ENCODE assay signal across 1 cellular context in the genomic region with DNA sequence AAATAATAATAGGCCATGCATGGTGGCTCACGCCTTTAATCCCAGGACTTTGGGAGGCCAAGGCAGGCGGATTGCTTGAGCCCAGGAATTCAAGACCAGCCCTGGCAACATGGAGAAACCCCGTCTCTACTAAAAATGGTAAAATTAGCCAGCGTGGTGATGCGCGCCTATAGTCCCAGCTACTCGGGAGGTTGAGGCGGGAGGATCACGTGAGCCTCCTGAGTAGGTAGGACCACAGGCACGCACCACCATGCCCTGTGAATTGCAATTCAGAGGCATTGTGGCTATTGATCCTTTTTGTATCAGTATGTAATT.
A peak's percentile ranks its signal among the peaks of the same experiment; 100 is the strongest.
TF ChIP-seq lines count a peak whose summit lies in the region.

No MANE protein-coding gene starts in this region.

TF ChIP-seq in GM12878, 131 proteins besides CTCF, POLR2A, EP300 and RAD21 (continues in another document):
- TF ChIP-seq BHLHE40 (IDR thresholded peaks at IDR 0.05; ENCODE audit: borderline replicate concordance in 1 of 2, low read depth in 2 of 2, low read length in 1 of 2), result peak; percentile 78 to 91
- peak; percentile 61 for TF ChIP-seq POLR2AphosphoS5 (IDR thresholded peaks at IDR 0.05; ENCODE audit: low read length)
- no peak for TF ChIP-seq NR2C2 (IDR thresholded peaks at IDR 0.05; ENCODE audit: borderline replicate concordance, control insufficient read depth, insufficient read length, low read depth)
- TF ChIP-seq, protein P1, sequence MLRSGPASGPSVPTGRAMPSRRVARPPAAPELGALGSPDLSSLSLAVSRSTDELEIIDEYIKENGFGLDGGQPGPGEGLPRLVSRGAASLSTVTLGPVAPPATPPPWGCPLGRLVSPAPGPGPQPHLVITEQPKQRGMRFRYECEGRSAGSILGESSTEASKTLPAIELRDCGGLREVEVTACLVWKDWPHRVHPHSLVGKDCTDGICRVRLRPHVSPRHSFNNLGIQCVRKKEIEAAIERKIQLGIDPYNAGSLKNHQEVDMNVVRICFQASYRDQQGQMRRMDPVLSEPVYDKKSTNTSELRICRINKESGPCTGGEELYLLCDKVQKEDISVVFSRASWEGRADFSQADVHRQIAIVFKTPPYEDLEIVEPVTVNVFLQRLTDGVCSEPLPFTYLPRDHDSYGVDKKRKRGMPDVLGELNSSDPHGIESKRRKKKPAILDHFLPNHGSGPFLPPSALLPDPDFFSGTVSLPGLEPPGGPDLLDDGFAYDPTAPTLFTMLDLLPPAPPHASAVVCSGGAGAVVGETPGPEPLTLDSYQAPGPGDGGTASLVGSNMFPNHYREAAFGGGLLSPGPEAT (IDR thresholded peaks at IDR 0.05; ENCODE audit: low read depth), result 0 out of 2 replicates have a peak, but pooled peaks have one; percentile 21
- no peak for TF ChIP-seq RUNX3 (IDR thresholded peaks at IDR 0.05; ENCODE audit: low read length)
- TF ChIP-seq, protein P2, sequence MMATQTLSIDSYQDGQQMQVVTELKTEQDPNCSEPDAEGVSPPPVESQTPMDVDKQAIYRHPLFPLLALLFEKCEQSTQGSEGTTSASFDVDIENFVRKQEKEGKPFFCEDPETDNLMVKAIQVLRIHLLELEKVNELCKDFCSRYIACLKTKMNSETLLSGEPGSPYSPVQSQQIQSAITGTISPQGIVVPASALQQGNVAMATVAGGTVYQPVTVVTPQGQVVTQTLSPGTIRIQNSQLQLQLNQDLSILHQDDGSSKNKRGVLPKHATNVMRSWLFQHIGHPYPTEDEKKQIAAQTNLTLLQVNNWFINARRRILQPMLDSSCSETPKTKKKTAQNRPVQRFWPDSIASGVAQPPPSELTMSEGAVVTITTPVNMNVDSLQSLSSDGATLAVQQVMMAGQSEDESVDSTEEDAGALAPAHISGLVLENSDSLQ (IDR thresholded peaks at IDR 0.05), result no peak
- TF ChIP-seq MXI1 (IDR thresholded peaks at IDR 0.05; ENCODE audit: low read depth, low read length), result 0 out of 2 replicates have a peak, but pooled peaks have one; percentile 41
- no peak for TF ChIP-seq ETV6 (conservative IDR thresholded peaks at IDR 0.05 in 1 of 2, IDR thresholded peaks at IDR 0.05 in 1 of 2; ENCODE audit: borderline replicate concordance in 1 of 2, low read depth in 1 of 2)
- TF ChIP-seq SMARCA5 (IDR thresholded peaks at IDR 0.05), result 0 out of 2 replicates have a peak, but pooled peaks have one; percentile 44
- TF ChIP-seq GATAD2B (conservative IDR thresholded peaks at IDR 0.05; ENCODE audit: low read depth), result no peak; the same call in 1 of the 2 replicates
- no peak for TF ChIP-seq IRF4 (IDR thresholded peaks at IDR 0.05; ENCODE audit: low read depth, low read length)
- TF ChIP-seq ZNF622 (IDR thresholded peaks at IDR 0.05), result no peak
- TF ChIP-seq LARP7 (IDR thresholded peaks at IDR 0.05), result no peak
- TF ChIP-seq RCOR1 (conservative IDR thresholded peaks at IDR 0.05; ENCODE audit: low read depth, low read length), result no peak
- TF ChIP-seq, protein P3, sequence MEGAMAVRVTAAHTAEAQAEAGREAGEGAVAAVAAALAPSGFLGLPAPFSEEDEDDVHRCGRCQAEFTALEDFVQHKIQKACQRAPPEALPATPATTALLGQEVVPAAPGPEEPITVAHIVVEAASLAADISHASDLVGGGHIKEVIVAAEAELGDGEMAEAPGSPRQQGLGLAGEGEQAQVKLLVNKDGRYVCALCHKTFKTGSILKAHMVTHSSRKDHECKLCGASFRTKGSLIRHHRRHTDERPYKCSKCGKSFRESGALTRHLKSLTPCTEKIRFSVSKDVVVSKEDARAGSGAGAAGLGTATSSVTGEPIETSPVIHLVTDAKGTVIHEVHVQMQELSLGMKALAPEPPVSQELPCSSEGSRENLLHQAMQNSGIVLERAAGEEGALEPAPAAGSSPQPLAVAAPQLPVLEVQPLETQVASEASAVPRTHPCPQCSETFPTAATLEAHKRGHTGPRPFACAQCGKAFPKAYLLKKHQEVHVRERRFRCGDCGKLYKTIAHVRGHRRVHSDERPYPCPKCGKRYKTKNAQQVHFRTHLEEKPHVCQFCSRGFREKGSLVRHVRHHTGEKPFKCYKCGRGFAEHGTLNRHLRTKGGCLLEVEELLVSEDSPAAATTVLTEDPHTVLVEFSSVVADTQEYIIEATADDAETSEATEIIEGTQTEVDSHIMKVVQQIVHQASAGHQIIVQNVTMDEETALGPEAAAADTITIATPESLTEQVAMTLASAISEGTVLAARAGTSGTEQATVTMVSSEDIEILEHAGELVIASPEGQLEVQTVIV (IDR thresholded peaks at IDR 0.05; ENCODE audit: borderline replicate concordance, partially characterized antibody), result no peak
- TF ChIP-seq RAD51 (IDR thresholded peaks at IDR 0.05), result peak; percentile 83
- TF ChIP-seq, protein P4, sequence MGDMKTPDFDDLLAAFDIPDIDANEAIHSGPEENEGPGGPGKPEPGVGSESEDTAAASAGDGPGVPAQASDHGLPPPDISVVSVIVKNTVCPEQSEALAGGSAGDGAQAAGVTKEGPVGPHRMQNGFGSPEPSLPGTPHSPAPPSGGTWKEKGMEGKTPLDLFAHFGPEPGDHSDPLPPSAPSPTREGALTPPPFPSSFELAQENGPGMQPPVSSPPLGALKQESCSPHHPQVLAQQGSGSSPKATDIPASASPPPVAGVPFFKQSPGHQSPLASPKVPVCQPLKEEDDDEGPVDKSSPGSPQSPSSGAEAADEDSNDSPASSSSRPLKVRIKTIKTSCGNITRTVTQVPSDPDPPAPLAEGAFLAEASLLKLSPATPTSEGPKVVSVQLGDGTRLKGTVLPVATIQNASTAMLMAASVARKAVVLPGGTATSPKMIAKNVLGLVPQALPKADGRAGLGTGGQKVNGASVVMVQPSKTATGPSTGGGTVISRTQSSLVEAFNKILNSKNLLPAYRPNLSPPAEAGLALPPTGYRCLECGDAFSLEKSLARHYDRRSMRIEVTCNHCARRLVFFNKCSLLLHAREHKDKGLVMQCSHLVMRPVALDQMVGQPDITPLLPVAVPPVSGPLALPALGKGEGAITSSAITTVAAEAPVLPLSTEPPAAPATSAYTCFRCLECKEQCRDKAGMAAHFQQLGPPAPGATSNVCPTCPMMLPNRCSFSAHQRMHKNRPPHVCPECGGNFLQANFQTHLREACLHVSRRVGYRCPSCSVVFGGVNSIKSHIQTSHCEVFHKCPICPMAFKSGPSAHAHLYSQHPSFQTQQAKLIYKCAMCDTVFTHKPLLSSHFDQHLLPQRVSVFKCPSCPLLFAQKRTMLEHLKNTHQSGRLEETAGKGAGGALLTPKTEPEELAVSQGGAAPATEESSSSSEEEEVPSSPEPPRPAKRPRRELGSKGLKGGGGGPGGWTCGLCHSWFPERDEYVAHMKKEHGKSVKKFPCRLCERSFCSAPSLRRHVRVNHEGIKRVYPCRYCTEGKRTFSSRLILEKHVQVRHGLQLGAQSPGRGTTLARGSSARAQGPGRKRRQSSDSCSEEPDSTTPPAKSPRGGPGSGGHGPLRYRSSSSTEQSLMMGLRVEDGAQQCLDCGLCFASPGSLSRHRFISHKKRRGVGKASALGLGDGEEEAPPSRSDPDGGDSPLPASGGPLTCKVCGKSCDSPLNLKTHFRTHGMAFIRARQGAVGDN (IDR thresholded peaks at IDR 0.05), result no peak
- no peak for TF ChIP-seq NR2C1 (IDR thresholded peaks at IDR 0.05)
- TF ChIP-seq, protein P5, sequence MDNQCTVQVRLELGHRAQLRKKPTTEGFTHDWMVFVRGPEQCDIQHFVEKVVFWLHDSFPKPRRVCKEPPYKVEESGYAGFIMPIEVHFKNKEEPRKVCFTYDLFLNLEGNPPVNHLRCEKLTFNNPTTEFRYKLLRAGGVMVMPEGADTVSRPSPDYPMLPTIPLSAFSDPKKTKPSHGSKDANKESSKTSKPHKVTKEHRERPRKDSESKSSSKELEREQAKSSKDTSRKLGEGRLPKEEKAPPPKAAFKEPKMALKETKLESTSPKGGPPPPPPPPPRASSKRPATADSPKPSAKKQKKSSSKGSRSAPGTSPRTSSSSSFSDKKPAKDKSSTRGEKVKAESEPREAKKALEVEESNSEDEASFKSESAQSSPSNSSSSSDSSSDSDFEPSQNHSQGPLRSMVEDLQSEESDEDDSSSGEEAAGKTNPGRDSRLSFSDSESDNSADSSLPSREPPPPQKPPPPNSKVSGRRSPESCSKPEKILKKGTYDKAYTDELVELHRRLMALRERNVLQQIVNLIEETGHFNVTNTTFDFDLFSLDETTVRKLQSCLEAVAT (IDR thresholded peaks at IDR 0.05), result peak; percentile 49; the same call in 1 of the 2 replicates
- TF ChIP-seq, protein P6, sequence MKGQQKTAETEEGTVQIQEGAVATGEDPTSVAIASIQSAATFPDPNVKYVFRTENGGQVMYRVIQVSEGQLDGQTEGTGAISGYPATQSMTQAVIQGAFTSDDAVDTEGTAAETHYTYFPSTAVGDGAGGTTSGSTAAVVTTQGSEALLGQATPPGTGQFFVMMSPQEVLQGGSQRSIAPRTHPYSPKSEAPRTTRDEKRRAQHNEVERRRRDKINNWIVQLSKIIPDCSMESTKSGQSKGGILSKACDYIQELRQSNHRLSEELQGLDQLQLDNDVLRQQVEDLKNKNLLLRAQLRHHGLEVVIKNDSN (IDR thresholded peaks at IDR 0.05; ENCODE audit: borderline replicate concordance, extremely low read length, insufficient read depth, low read depth, low read length), result peak; percentile 65
- TF ChIP-seq HDGF (IDR thresholded peaks at IDR 0.05), result 0 out of 2 replicates have a peak, but pooled peaks have one; percentile 58
- TF ChIP-seq HDAC2 (IDR thresholded peaks at IDR 0.05), result no peak
- TF ChIP-seq SUPT20H (IDR thresholded peaks at IDR 0.05; ENCODE audit: borderline replicate concordance, control insufficient read depth, low read depth, low read length), result no peak
- no peak for TF ChIP-seq HDAC6 (IDR thresholded peaks at IDR 0.05; ENCODE audit: unreplicated experiment)
- no peak for TF ChIP-seq ASH2L (IDR thresholded peaks at IDR 0.05; ENCODE audit: borderline replicate concordance, low read depth)
- TF ChIP-seq NFYA (IDR thresholded peaks at IDR 0.05; ENCODE audit: borderline replicate concordance, low read depth, low read length), result no peak
- TF ChIP-seq STAT3 (IDR thresholded peaks at IDR 0.05; ENCODE audit: low read depth, low read length), result no peak
- TF ChIP-seq DPF2 (IDR thresholded peaks at IDR 0.05), result no peak
- TF ChIP-seq, protein P7, sequence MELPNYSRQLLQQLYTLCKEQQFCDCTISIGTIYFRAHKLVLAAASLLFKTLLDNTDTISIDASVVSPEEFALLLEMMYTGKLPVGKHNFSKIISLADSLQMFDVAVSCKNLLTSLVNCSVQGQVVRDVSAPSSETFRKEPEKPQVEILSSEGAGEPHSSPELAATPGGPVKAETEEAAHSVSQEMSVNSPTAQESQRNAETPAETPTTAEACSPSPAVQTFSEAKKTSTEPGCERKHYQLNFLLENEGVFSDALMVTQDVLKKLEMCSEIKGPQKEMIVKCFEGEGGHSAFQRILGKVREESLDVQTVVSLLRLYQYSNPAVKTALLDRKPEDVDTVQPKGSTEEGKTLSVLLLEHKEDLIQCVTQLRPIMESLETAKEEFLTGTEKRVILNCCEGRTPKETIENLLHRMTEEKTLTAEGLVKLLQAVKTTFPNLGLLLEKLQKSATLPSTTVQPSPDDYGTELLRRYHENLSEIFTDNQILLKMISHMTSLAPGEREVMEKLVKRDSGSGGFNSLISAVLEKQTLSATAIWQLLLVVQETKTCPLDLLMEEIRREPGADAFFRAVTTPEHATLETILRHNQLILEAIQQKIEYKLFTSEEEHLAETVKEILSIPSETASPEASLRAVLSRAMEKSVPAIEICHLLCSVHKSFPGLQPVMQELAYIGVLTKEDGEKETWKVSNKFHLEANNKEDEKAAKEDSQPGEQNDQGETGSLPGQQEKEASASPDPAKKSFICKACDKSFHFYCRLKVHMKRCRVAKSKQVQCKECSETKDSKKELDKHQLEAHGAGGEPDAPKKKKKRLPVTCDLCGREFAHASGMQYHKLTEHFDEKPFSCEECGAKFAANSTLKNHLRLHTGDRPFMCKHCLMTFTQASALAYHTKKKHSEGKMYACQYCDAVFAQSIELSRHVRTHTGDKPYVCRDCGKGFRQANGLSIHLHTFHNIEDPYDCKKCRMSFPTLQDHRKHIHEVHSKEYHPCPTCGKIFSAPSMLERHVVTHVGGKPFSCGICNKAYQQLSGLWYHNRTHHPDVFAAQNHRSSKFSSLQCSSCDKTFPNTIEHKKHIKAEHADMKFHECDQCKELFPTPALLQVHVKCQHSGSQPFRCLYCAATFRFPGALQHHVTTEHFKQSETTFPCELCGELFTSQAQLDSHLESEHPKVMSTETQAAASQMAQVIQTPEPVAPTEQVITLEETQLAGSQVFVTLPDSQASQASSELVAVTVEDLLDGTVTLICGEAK (IDR thresholded peaks at IDR 0.05; ENCODE audit: borderline replicate concordance), result no peak
- TF ChIP-seq GABPA (IDR thresholded peaks at IDR 0.05; ENCODE audit: low read depth), result no peak
- TF ChIP-seq CBX5 (IDR thresholded peaks at IDR 0.05; ENCODE audit: low read depth), result no peak
- no peak for TF ChIP-seq CBX3 (IDR thresholded peaks at IDR 0.05; ENCODE audit: borderline replicate concordance, low read depth)
- TF ChIP-seq SREBF2 (IDR thresholded peaks at IDR 0.05; ENCODE audit: low read length), result no peak
- TF ChIP-seq RBBP5 (conservative IDR thresholded peaks at IDR 0.05), result no peak
- no peak for TF ChIP-seq IKZF2 (IDR thresholded peaks at IDR 0.05)
- TF ChIP-seq ZNF217 (IDR thresholded peaks at IDR 0.05), result no peak
- TF ChIP-seq, protein P8, sequence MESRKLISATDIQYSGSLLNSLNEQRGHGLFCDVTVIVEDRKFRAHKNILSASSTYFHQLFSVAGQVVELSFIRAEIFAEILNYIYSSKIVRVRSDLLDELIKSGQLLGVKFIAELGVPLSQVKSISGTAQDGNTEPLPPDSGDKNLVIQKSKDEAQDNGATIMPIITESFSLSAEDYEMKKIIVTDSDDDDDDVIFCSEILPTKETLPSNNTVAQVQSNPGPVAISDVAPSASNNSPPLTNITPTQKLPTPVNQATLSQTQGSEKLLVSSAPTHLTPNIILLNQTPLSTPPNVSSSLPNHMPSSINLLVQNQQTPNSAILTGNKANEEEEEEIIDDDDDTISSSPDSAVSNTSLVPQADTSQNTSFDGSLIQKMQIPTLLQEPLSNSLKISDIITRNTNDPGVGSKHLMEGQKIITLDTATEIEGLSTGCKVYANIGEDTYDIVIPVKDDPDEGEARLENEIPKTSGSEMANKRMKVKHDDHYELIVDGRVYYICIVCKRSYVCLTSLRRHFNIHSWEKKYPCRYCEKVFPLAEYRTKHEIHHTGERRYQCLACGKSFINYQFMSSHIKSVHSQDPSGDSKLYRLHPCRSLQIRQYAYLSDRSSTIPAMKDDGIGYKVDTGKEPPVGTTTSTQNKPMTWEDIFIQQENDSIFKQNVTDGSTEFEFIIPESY (IDR thresholded peaks at IDR 0.05), result no peak
